Comparison of ENCODE assay signal across 12 cellular contexts in the genomic region with DNA sequence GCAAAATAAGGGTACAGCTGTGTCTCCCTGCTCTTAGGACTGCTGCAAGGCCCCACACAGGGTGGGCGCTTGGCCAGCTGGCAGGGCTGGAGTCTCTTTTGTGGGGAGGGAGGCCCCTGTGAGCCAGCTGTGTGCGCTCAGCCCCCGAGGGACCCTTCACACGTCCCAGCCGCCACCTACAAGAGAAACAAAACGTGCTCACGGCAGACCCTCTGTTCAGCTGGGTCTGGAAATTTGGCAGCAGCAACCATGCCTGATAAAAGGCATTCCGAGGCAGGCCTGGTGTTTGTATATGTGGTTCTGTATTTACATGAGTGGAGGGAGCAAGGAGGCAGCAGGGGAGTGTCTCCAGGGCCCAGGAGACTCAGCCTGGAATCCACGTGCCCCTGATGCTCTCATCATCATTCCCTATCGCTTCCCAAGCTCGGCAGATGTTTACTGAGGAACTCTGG. TPM values are rescaled to one million over a fixed set of nuclear protein-coding genes. Genes with fewer than 3 reads are reported as not detected.
DNase-seq lines count a peak whose midpoint lies in the region; ATAC-seq, FAIRE-seq and TF ChIP-seq lines count a peak whose summit lies in the region.
"Had no signal": no experiment of that assay in that cellular context is flagged by ENCODE, and none has a peak within 500 bp of the region (broad histone marks: within the 10 kb centered on the region; RNA-seq: fewer than 3 reads in every experiment).

No MANE protein-coding gene starts in this region.

- POLR2A ChIA-PET in HepG2 (lab: Yijun Ruan, JAX) = no interaction called here

- intact Hi-C loops in HepG2 (cut with micrococcal nuclease; ENCODE audit: unreplicated experiment) = loop anchor here (10.0 kb wide), 1 partner anchor 48 kb away; the partner anchor contains the start of gene CRTC1
- intact Hi-C loops in right lobe of liver (cut with DNase I) = no loop called here
- intact Hi-C loops in kidney (cut with DNase I) = no loop called here

- TF ChIP-seq RAD21 in HepG2 (CRISPR knock-in tag; IDR thresholded peaks at IDR 0.05) = no peak

- TF ChIP-seq EP300 in HepG2 (IDR thresholded peaks at IDR 0.05; ENCODE audit: low read depth in 2 of 2, low read length in 2 of 2) (no peak), HepG2 (CRISPR knock-in tag; IDR thresholded peaks at IDR 0.05; ENCODE audit: borderline replicate concordance) (no peak)

- TF ChIP-seq CTCF in HepG2 (CRISPR knock-in tag; IDR thresholded peaks at IDR 0.05) (no peak), right lobe of liver (IDR thresholded peaks at IDR 0.05) (no peak), astrocyte of the spinal cord (IDR thresholded peaks at IDR 0.05; ENCODE audit: low read depth, low read length) (no peak), kidney (IDR thresholded peaks at IDR 0.05; ENCODE audit: borderline replicate concordance, extremely low read depth, insufficient read depth) (no peak)

- FAIRE-seq in HepG2 (lab: Jason Lieb, UNC) (no peak), kidney (lab: Jason Lieb, UNC) (no peak)

- H2AFZ ChIP-seq in HepG2 (ENCODE audit: low read length) = no peak overlapping the region

- H3K4me1 ChIP-seq in HepG2 (ENCODE audit: insufficient read depth, low read length) (peaks cover 67% of the 10 kb centered on the region), right lobe of liver (peaks cover 0 to 6% (median 0%) of the 10 kb centered on the region in 4 donors), kidney (ENCODE audit: control insufficient read depth in 1 of 2, insufficient read depth in 1 of 2, low read depth in 1 of 2, low read length in 2 of 2) (peaks cover 24 to 31% of the 10 kb centered on the region in 2 donors)
- H3K4me1 ChIP-seq: ascending aorta had no signal

- no peak for ATAC-seq in HepG2
- ATAC-seq in right lobe of liver = no peak

- WGBS in HepG2 (ENCODE audit: low lambda C conversion rate) = 62% methylated on average over 3 of the region's 11 CpGs
- WGBS in right lobe of liver (ENCODE audit: insufficient coverage, low coverage, low lambda C conversion rate, missing lambda C conversion rate) = 60% methylated on average over 1 of the region's 11 CpGs

- no peak overlapping the region for H3K9ac ChIP-seq in HepG2 (ENCODE audit: insufficient read depth, low read depth, low read length)
- H3K9ac ChIP-seq in kidney (ENCODE audit: low read length in 2 of 2) = no peak overlapping the region

- H3K9me3 ChIP-seq in HepG2 (ENCODE audit: low read length) = no peaks in the 10 kb centered on the region
- H3K9me3 ChIP-seq in right lobe of liver = no peaks in the 10 kb centered on the region
- no peaks in the 10 kb centered on the region for H3K9me3 ChIP-seq in kidney (ENCODE audit: control insufficient read depth in 1 of 2, low read length in 2 of 2)
- H3K9me3 ChIP-seq: ascending aorta had no signal

- H3K4me2 ChIP-seq in HepG2 (ENCODE audit: low read depth, low read length) = no peak overlapping the region

- peak overlapping the region; percentile 13 for H3K27ac ChIP-seq in HepG2 (ENCODE audit: extremely low read length, insufficient read depth, low read length)
- no peak overlapping the region for H3K27ac ChIP-seq in right lobe of liver
- H3K27ac ChIP-seq in kidney (ENCODE audit: low read depth in 2 of 2, low read length in 2 of 2) = no peak overlapping the region
- H3K27ac ChIP-seq: ascending aorta had no signal

- H3K4me3 ChIP-seq in HepG2 (replicated peaks in 1 of 3; ENCODE audit: insufficient read depth in 1 of 3, low read depth in 2 of 3, low read length in 3 of 3) (no peak overlapping the region), right lobe of liver (no peak overlapping the region), astrocyte of the spinal cord (ENCODE audit: low read depth, low read length) (no peak overlapping the region), kidney (ENCODE audit: low read length in 2 of 2) (no peak overlapping the region)
- H3K4me3 ChIP-seq: ascending aorta had no signal

- H3K27me3 ChIP-seq in HepG2 (ENCODE audit: control insufficient read depth in 1 of 2, insufficient read depth in 2 of 2, low read length in 2 of 2) (no peaks in the 10 kb centered on the region), right lobe of liver (no peaks in the 10 kb centered on the region)
- H3K27me3 ChIP-seq: ascending aorta had no signal

- no peaks in the 10 kb centered on the region; a peak in 1 of 5 replicates for H3K36me3 ChIP-seq in HepG2 (replicated peaks in 1 of 2; ENCODE audit: control insufficient read depth in 1 of 2, insufficient read depth in 2 of 2, low read length in 2 of 2)
- H3K36me3 ChIP-seq in right lobe of liver = no peaks in the 10 kb centered on the region
- H3K36me3 ChIP-seq in kidney (ENCODE audit: control insufficient read depth in 1 of 2, insufficient read depth in 2 of 2, low read length in 2 of 2) = no peaks in the 10 kb centered on the region
- H3K36me3 ChIP-seq: ascending aorta had no signal

- TF ChIP-seq POLR2A in HepG2 (IDR thresholded peaks at IDR 0.05; ENCODE audit: insufficient read depth in 1 of 2, low read depth in 2 of 2, low read length in 2 of 2) (no peak), right lobe of liver (IDR thresholded peaks at IDR 0.05) (no peak)

- CTCF ChIA-PET in HepG2 (lab: Yijun Ruan, JAX; ENCODE audit: low intra/inter-chr PET ratio, low total read pairs) = no interaction called here

- no TSS peak for BruUV-seq in HepG2 (replicated peaks; lab: Mats Ljungman, UMichigan)

- no peaks in the 10 kb centered on the region for H4K20me1 ChIP-seq in HepG2 (ENCODE audit: insufficient read depth, low read length)

- in situ Hi-C loops in HepG2 (cut with HindIII; ENCODE audit: extremely low pct_ligation_motif_present, low pct_unique_long_range_greater_than_20kb) (no loop called here), astrocyte of the spinal cord (cut with HindIII; ENCODE audit: low sequenced_read_pairs) (no loop called here)

- H3K79me2 ChIP-seq in HepG2 (ENCODE audit: insufficient read depth, low read length) = peaks cover 4% of the 10 kb centered on the region

- peak; percentile 18 for DNase-seq in HepG2 (ENCODE audit: low spot score)
- no peak for DNase-seq in right lobe of liver
- DNase-seq in astrocyte of the spinal cord (ENCODE audit: low read depth, low spot score) = peak; percentile 39
- peak; percentile 72 for DNase-seq in kidney
- DNase-seq in T1000 (lab: John Stamatoyannopoulos, UW) = no peak
- DNase-seq in stimulated activated CD4-positive, alpha-beta T cell treated with anti-CD3 and anti-CD28 coated beads, Interleukin-2, amount 100 ng/mL, for 48 hours = no peak
- DNase-seq in activated CD4-positive, CD25-positive, alpha-beta regulatory T cell (lab: John Stamatoyannopoulos, UW) = no peak
- no peak for DNase-seq in GM19238 (ENCODE audit: insufficient read length, low spot score)
- DNase-seq: HCEC 1CT had no signal

RNA-seq across cellular contexts. Expression of gene CRTC1, which starts 49.7 kb away (rescaled TPM):
- 1.3 and 2.0 TPM in 2 replicates for total RNA-seq in HepG2 (2016; rRNA removed; fragmentation: Illumina TruSeq; extraction: Trizol)
- total RNA-seq in HepG2 (2016; cell fraction: cytosol; rRNA removed; fragmentation: Illumina TruSeq; extraction: Trizol; ENCODE audit: low read depth) = 1.1 and 1.4 TPM in 2 replicates
- 1.7 and 2.3 TPM in 2 replicates for total RNA-seq in HepG2 (2016; cell fraction: insoluble cytoplasmic fraction; rRNA removed; fragmentation: Illumina TruSeq; extraction: Trizol)
- 2.2 TPM in 2 replicates for total RNA-seq in HepG2 (2016; cell fraction: membrane; rRNA removed; fragmentation: Illumina TruSeq; extraction: Trizol)
- total RNA-seq in HepG2 (2016; cell fraction: nucleus; rRNA removed; fragmentation: Illumina TruSeq; extraction: Trizol) = 3.1 and 3.5 TPM in 2 replicates
- 2.7 and 3.2 TPM in 2 replicates for polyA plus RNA-seq in HepG2 (2011; rRNA removed)
- 0.50 and 0.95 TPM in 2 replicates for polyA plus RNA-seq in HepG2 (2011; cell fraction: cytosol; rRNA removed)
- 31.6 and 41.4 TPM in 2 replicates for polyA plus RNA-seq in HepG2 (2011; cell fraction: nucleus; rRNA removed)
- polyA plus RNA-seq in HepG2 (2012) = 6.5 and 6.6 TPM in 2 replicates
- polyA plus RNA-seq in HepG2 (2016; cell fraction: cytosol; fragmentation: Illumina TruSeq; extraction: Trizol; ENCODE audit: low read depth) = 2.6 and 2.8 TPM in 2 replicates
- 5.0 and 6.1 TPM in 2 replicates for polyA plus RNA-seq in HepG2 (2016; cell fraction: insoluble cytoplasmic fraction; fragmentation: Illumina TruSeq; extraction: Trizol; ENCODE audit: low read depth)
- polyA plus RNA-seq in HepG2 (2016; cell fraction: membrane; fragmentation: Illumina TruSeq; extraction: Trizol; ENCODE audit: low read depth) = 4.2 TPM in 2 replicates
- 17.9 and 20.5 TPM in 2 replicates for polyA plus RNA-seq in HepG2 (2016; cell fraction: nucleus; fragmentation: Illumina TruSeq; extraction: Trizol; ENCODE audit: insufficient read depth, low read depth)
- 1.4 and 2.3 TPM in 2 replicates for polyA minus RNA-seq in HepG2 (2011; rRNA and poly(A)+ RNA removed; ENCODE audit: low replicate concordance)
- 2.1 and 2.7 TPM in 2 replicates for polyA minus RNA-seq in HepG2 (2011; cell fraction: cytosol; rRNA and poly(A)+ RNA removed)
- polyA minus RNA-seq in HepG2 (2011; cell fraction: nucleus; rRNA and poly(A)+ RNA removed) = 5.2 and 5.5 TPM in 2 replicates
- 1 to 10 TPM; 1.7 to 7.2 (median 4.9) TPM for total RNA-seq in right lobe of liver
- 26.8 TPM for total RNA-seq in kidney
- polyA plus RNA-seq in kidney (ENCODE audit: insufficient read depth, low read depth, low replicate concordance) = 10.9 TPM

RNA-seq across cellular contexts. Expression of gene COMP, which starts 57.9 kb away (rescaled TPM):
- 0.04 TPM in 1 of 2 replicates, not detected in the other for total RNA-seq in HepG2 (2016; rRNA removed; fragmentation: Illumina TruSeq; extraction: Trizol)
- total RNA-seq in HepG2 (2016; cell fraction: cytosol; rRNA removed; fragmentation: Illumina TruSeq; extraction: Trizol; ENCODE audit: low read depth) = not detected in 2 replicates
- total RNA-seq in HepG2 (2016; cell fraction: insoluble cytoplasmic fraction; rRNA removed; fragmentation: Illumina TruSeq; extraction: Trizol) = 0.04 TPM in 1 of 2 replicates, not detected in the other
- not detected in 2 replicates for total RNA-seq in HepG2 (2016; cell fraction: membrane; rRNA removed; fragmentation: Illumina TruSeq; extraction: Trizol)
- total RNA-seq in HepG2 (2016; cell fraction: nucleus; rRNA removed; fragmentation: Illumina TruSeq; extraction: Trizol) = not detected in 2 replicates
- 0.13 and 0.16 TPM in 2 replicates for polyA plus RNA-seq in HepG2 (2011; rRNA removed)
- 0.16 and 0.19 TPM in 2 replicates for polyA plus RNA-seq in HepG2 (2011; cell fraction: cytosol; rRNA removed)
- polyA plus RNA-seq in HepG2 (2011; cell fraction: nucleus; rRNA removed) = 0.23 and 0.37 TPM in 2 replicates
- 0.36 and 0.49 TPM in 2 replicates for polyA plus RNA-seq in HepG2 (2012)
- polyA plus RNA-seq in HepG2 (2016; cell fraction: cytosol; fragmentation: Illumina TruSeq; extraction: Trizol; ENCODE audit: low read depth) = not detected in 2 replicates
- not detected in 2 replicates for polyA plus RNA-seq in HepG2 (2016; cell fraction: insoluble cytoplasmic fraction; fragmentation: Illumina TruSeq; extraction: Trizol; ENCODE audit: low read depth)
- 0.08 TPM in 1 of 2 replicates, not detected in the other for polyA plus RNA-seq in HepG2 (2016; cell fraction: membrane; fragmentation: Illumina TruSeq; extraction: Trizol; ENCODE audit: low read depth)
- 0.31 and 0.66 TPM in 2 replicates for polyA plus RNA-seq in HepG2 (2016; cell fraction: nucleus; fragmentation: Illumina TruSeq; extraction: Trizol; ENCODE audit: insufficient read depth, low read depth)
- not detected in 2 replicates for polyA minus RNA-seq in HepG2 (2011; rRNA and poly(A)+ RNA removed; ENCODE audit: low replicate concordance)
- polyA minus RNA-seq in HepG2 (2011; cell fraction: cytosol; rRNA and poly(A)+ RNA removed) = not detected in 2 replicates
- not detected in 2 replicates for polyA minus RNA-seq in HepG2 (2011; cell fraction: nucleus; rRNA and poly(A)+ RNA removed)
- under 1 TPM in 2 of 6 experiments, not detected in 4; 0.11 to 0.31 TPM for total RNA-seq in right lobe of liver
- 33.2 TPM for total RNA-seq in kidney
- polyA plus RNA-seq in kidney (ENCODE audit: insufficient read depth, low read depth, low replicate concordance) = 1.8 TPM
- total RNA-seq: M059J, OCI-LY7 had no signal

Comparison
In these comparisons a context has a peak if more than half of its experiments do, and no peak if none do; other contexts are left out.
1. DNase-seq: peak in HepG2 (single experiment), astrocyte of the spinal cord (single experiment) and kidney (single experiment); none in right lobe of liver (0 of 3), T1000 (single experiment), stimulated activated CD4-positive, alpha-beta T cell treated with anti-CD3 and anti-CD28 coated beads, Interleukin-2, amount 100 ng/mL, for 48 hours (0 of 2), activated CD4-positive, CD25-positive, alpha-beta regulatory T cell (0 of 4) and GM19238 (single experiment).
2. RNA of gene COMP, which starts 57.9 kb away (total RNA-seq): 33.2 TPM in kidney (single experiment); 0.11 to 0.31 TPM in right lobe of liver and 0.04 TPM in HepG2; every median in the first group is over 10 times any median in the second.